ENCODE assay signal across 9 cellular contexts in genomic region chr10:27099448-27099847, GRCh38. TPM values are rescaled to one million over a fixed set of nuclear protein-coding genes. Genes with fewer than 3 reads are reported as not detected.
DNase-seq lines count a peak whose midpoint lies in the region; ATAC-seq and TF ChIP-seq lines count a peak whose summit lies in the region.
"Had no signal": no experiment of that assay in that cellular context is flagged by ENCODE, and none has a peak within 500 bp of the region (broad histone marks: within the 10 kb centered on the region; RNA-seq: fewer than 3 reads in every experiment).

No MANE protein-coding gene starts in this region.

- H3K27ac ChIP-seq in cardiac muscle cell (peak overlapping the region; percentile 87), body of pancreas (peak overlapping the region; percentile 68 to 93 (median 82)), mesendoderm (ENCODE audit: low read depth, low read length) (no peak overlapping the region), urinary bladder (ENCODE audit: low read depth) (no peak overlapping the region)

- H2BK15ac ChIP-seq in mesendoderm (replicated peaks; ENCODE audit: low read depth) = no peak overlapping the region

- no peak overlapping the region for H3K23ac ChIP-seq in mesendoderm (ENCODE audit: low read length)

- WGBS in body of pancreas, 2 donors = 11 to 21% methylated on average over 11 of the region's 11 CpGs
- no CpG with 5 or more reads among the region's 11 CpGs for WGBS in mesendoderm (ENCODE audit: extremely low coverage, insufficient coverage, low lambda C conversion rate)
- 46% methylated on average over 11 of the region's 11 CpGs for WGBS in urinary bladder

- no peaks in the 10 kb centered on the region for H3K9me3 ChIP-seq in cardiac muscle cell (ENCODE audit: low read depth)
- no peaks in the 10 kb centered on the region for H3K9me3 ChIP-seq in body of pancreas

- no peaks in the 10 kb centered on the region for H3K79me1 ChIP-seq in mesendoderm (ENCODE audit: low read length)

- H2BK5ac ChIP-seq in mesendoderm (ENCODE audit: low read length) = no peak overlapping the region

- H4K5ac ChIP-seq in mesendoderm (ENCODE audit: low read length) = no peak overlapping the region

- H3K4me2 ChIP-seq in mesendoderm (ENCODE audit: low read length) = peak overlapping the region; percentile 87

- no peak overlapping the region for H4K8ac ChIP-seq in mesendoderm (ENCODE audit: low read depth, low read length)

- no peak overlapping the region for H3K18ac ChIP-seq in mesendoderm (ENCODE audit: low read length)

- peaks cover 3% of the 10 kb centered on the region for H3K36me3 ChIP-seq in cardiac muscle cell
- no peaks in the 10 kb centered on the region for H3K36me3 ChIP-seq in body of pancreas (replicated peaks in 1 of 2; ENCODE audit: insufficient read depth in 1 of 2, low read depth in 2 of 2)
- no peaks in the 10 kb centered on the region for H3K36me3 ChIP-seq in mesendoderm (ENCODE audit: control insufficient read depth, insufficient read depth, low read length)
- no peaks in the 10 kb centered on the region for H3K36me3 ChIP-seq in urinary bladder (ENCODE audit: insufficient read depth)

- peak overlapping the region; percentile 94 for H3K9ac ChIP-seq in mesendoderm (ENCODE audit: low read length)

- no peak for DNase-seq in cardiac muscle cell (ENCODE audit: low read depth in 1 of 2, low spot score in 1 of 2)
- DNase-seq in cardiac septum (ENCODE audit: low spot score) = no peak
- no peak for DNase-seq in body of pancreas
- DNase-seq in mesendoderm = no peak
- DNase-seq in GM20000 (ENCODE audit: low spot score) = no peak
- DNase-seq in D341Med (ENCODE audit: low spot score) = no peak
- DNase-seq: NCI-H1417 had no signal

- ATAC-seq in body of pancreas (no peak), HG03342 (IDR thresholded peaks at IDR 0.05; ENCODE audit: unreplicated experiment) (no peak)

- no peak overlapping the region for H2BK120ac ChIP-seq in mesendoderm (ENCODE audit: low read depth, low read length)

- H3K4me1 ChIP-seq in cardiac muscle cell (ENCODE audit: low read depth) (peaks cover 5% of the 10 kb centered on the region), body of pancreas (peaks cover 15% of the 10 kb centered on the region), mesendoderm (ENCODE audit: control insufficient read depth, low read depth, low read length) (peaks cover 2% of the 10 kb centered on the region), urinary bladder (ENCODE audit: insufficient read depth) (no peaks in the 10 kb centered on the region)

- H3K56ac ChIP-seq in mesendoderm (ENCODE audit: low read length) = peak overlapping the region; percentile 98

- no peak overlapping the region for H2AK5ac ChIP-seq in mesendoderm (ENCODE audit: low read length)

- no peaks in the 10 kb centered on the region for H3K79me2 ChIP-seq in mesendoderm (ENCODE audit: control insufficient read depth, insufficient read depth, low read length)

- no peak for TF ChIP-seq CTCF in cardiac muscle cell (IDR thresholded peaks at IDR 0.05; ENCODE audit: low read depth, low read length)
- no peak for TF ChIP-seq CTCF in body of pancreas (IDR thresholded peaks at IDR 0.05)
- TF ChIP-seq CTCF in GM20000 (IDR thresholded peaks at IDR 0.05; ENCODE audit: extremely low read depth, missing control alignments) = no peak

- H3K4me3 ChIP-seq in cardiac muscle cell (peak overlapping the region; percentile 51), body of pancreas (peak overlapping the region; percentile 62 to 72), mesendoderm (ENCODE audit: low read length) (peak overlapping the region; percentile 89), urinary bladder (ENCODE audit: low read depth, low read length) (peak overlapping the region; percentile 60)

- H3K4ac ChIP-seq in mesendoderm (ENCODE audit: low read depth, low read length) = no peak overlapping the region

- H3K27me3 ChIP-seq in cardiac muscle cell (no peaks in the 10 kb centered on the region), body of pancreas (no peaks in the 10 kb centered on the region), mesendoderm (ENCODE audit: insufficient read depth, low read length, poor library complexity) (no peaks in the 10 kb centered on the region)

- no peak for TF ChIP-seq POLR2A in body of pancreas (IDR thresholded peaks at IDR 0.05)

- intact Hi-C loops in cardiac septum (cut with DNase I) = no loop called here
- intact Hi-C loops in body of pancreas (cut with DNase I) = no loop called here

RNA-seq across cellular contexts. Expression of gene ANKRD26, which starts 0.8 kb away (rescaled TPM):
- 7.1 and 16.1 TPM in 2 replicates for total RNA-seq in cardiac muscle cell
- 25.0 and 30.9 TPM in 2 replicates for polyA plus RNA-seq in cardiac muscle cell
- total RNA-seq in cardiac septum = 9.1 TPM
- 10 to 100 TPM; 10.1 to 12.2 TPM for total RNA-seq in body of pancreas
- polyA plus RNA-seq in mesendoderm (2013, experiment 1 of 2) = 5.0 TPM
- polyA plus RNA-seq in mesendoderm (2013, experiment 2 of 2) = 5.6 TPM
- 30.3 TPM for total RNA-seq in urinary bladder
- polyA plus RNA-seq in urinary bladder = 2.5 TPM

RNA-seq across cellular contexts. Expression of gene YME1L1, which starts 54.7 kb away (rescaled TPM):
- total RNA-seq in cardiac muscle cell = 54.1 and 55.1 TPM in 2 replicates
- polyA plus RNA-seq in cardiac muscle cell = 76.9 and 94.1 TPM in 2 replicates
- total RNA-seq in cardiac septum = 87.4 TPM
- 10 to 100 TPM; 27.0 to 64.9 TPM for total RNA-seq in body of pancreas
- 89.3 TPM for polyA plus RNA-seq in mesendoderm (2013, experiment 1 of 2)
- polyA plus RNA-seq in mesendoderm (2013, experiment 2 of 2) = 92.9 TPM
- 127 TPM for total RNA-seq in urinary bladder
- 53.4 TPM for polyA plus RNA-seq in urinary bladder

RNA-seq across cellular contexts. Expression of gene MASTL, which starts 55.7 kb away (rescaled TPM):
- total RNA-seq in cardiac muscle cell (11.0 and 13.4 TPM in 2 replicates), cardiac septum (1.8 TPM), body of pancreas (1 to 10 TPM; 4.3 to 4.9 TPM), urinary bladder (20.6 TPM)
- polyA plus RNA-seq in cardiac muscle cell (10.8 and 11.3 TPM in 2 replicates), urinary bladder (4.8 TPM)
- 42.1 TPM for polyA plus RNA-seq in mesendoderm (2013, experiment 1 of 2)
- 42.4 TPM for polyA plus RNA-seq in mesendoderm (2013, experiment 2 of 2)

Comparison
In these comparisons a context has a peak if more than half of its experiments do, and no peak if none do; other contexts are left out.
1. H3K27ac ChIP-seq: peak in cardiac muscle cell (single experiment) and body of pancreas (4 of 4); none in mesendoderm (single experiment) and urinary bladder (single experiment).
2. Peak in every context shown above with its lines, with median percentiles within 50 percentile points of each other: H3K4me3 ChIP-seq.